In the genomic region with DNA sequence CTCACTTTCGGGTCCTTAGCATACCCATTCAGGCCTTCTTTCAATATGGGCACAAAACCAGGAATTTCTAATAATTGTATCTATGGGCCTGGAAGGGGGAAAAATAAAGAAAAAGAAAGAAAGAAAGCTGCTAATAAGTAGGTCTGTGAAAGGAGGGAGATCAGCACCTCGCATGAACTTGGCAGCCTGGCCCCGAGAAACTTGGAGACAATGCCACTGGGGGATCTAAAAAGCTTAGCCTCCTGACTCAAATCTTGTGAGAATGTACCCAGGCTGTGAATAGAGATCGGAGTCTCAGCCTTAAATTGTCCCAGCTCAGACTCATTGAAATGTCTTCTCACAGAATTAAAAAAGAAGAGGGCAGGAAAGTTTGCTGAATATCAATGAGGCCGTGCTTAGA, we compare ENCODE assay signal across 18 cellular contexts.
A peak's percentile ranks its signal among the peaks of the same experiment; 100 is the strongest.
DNase-seq lines count a peak whose midpoint lies in the region; ATAC-seq and TF ChIP-seq lines count a peak whose summit lies in the region.
"Had no signal": no experiment of that assay in that cellular context is flagged by ENCODE, and none has a peak within 500 bp of the region (broad histone marks: within the 10 kb centered on the region; RNA-seq: fewer than 3 reads in every experiment).

No MANE protein-coding gene starts in this region.

- H3K9ac ChIP-seq in neural progenitor cell (no peak overlapping the region), subcutaneous abdominal adipose tissue (ENCODE audit: low read length in 5 of 5) (no peak overlapping the region)

- no peak overlapping the region for H3K27ac ChIP-seq in neural progenitor cell
- H3K27ac ChIP-seq in subcutaneous abdominal adipose tissue (ENCODE audit: low read depth, low read length): peak overlapping the region; percentile 18
- H3K27ac ChIP-seq: C4-2B had no signal

- DNase-seq in anterior cingulate cortex (lab: John Stamatoyannopoulos, UW): peak in 36 of 58 donors; percentile 6 to 85 (median 34)
- peak; percentile 11 to 29 for DNase-seq in hippocampal formation (lab: John Stamatoyannopoulos, UW)
- no peak for DNase-seq in neural progenitor cell (ENCODE audit: low spot score)
- DNase-seq in NCI-H187 treated with DMSO at 0.1 percent for 48 hours (lab: John Stamatoyannopoulos, UW): no peak
- no peak for DNase-seq in NCI-H82 treated with DMSO at 0.1 percent for 48 hours (lab: John Stamatoyannopoulos, UW; ENCODE audit: unreplicated experiment)
- DNase-seq in activated CD8-positive, alpha-beta T cell treated with anti-CD3 and anti-CD28 coated beads, Interleukin-2, amount 10 ng/mL, durations not matched to agents 7 days and 5 days: no peak
- DNase-seq in mucosa of gallbladder (ENCODE audit: low spot score): no peak
- DNase-seq: ACHN; Caco-2; CD4-positive, alpha-beta T cell; DMS79; GDM1; H7; HFFc6 had no signal

- H3K4me1 ChIP-seq in neural progenitor cell: no peaks in the 10 kb centered on the region
- H3K4me1 ChIP-seq in subcutaneous abdominal adipose tissue (ENCODE audit: control insufficient read depth in 5 of 5, insufficient read depth in 5 of 5, low read length in 5 of 5): peaks cover 7 to 58% (median 25%) of the 10 kb centered on the region in 5 donors

- H3K27me3 Mint-ChIP-seq in neural progenitor cell (ENCODE audit: insufficient read depth, low read depth): peaks cover 10% of the 10 kb centered on the region
- no peaks in the 10 kb centered on the region for H3K27me3 Mint-ChIP-seq in activated CD8-positive, alpha-beta T cell treated with anti-CD3 and anti-CD28 coated beads, Interleukin-2, amount 10 ng/mL, durations not matched to agents 7 days and 5 days (ENCODE audit: low read depth)

- no peaks in the 10 kb centered on the region for H3K79me2 ChIP-seq in neural progenitor cell (ENCODE audit: low read depth)

- POLR2A ChIA-PET in activated CD8-positive, alpha-beta T cell treated with anti-CD3 and anti-CD28 coated beads, Interleukin-2, amount 10 ng/mL, durations not matched to agents 7 days and 5 days (lab: Charles Lee): no interaction called here

- no peak overlapping the region for H3K4me3 Mint-ChIP-seq in neural progenitor cell
- no peak overlapping the region for H3K4me3 Mint-ChIP-seq in activated CD8-positive, alpha-beta T cell treated with anti-CD3 and anti-CD28 coated beads, Interleukin-2, amount 10 ng/mL, durations not matched to agents 7 days and 5 days
- H3K4me3 Mint-ChIP-seq: CD4-positive, alpha-beta T cell; GM23338; HFFc6 had no signal

- H3K4me3 ChIP-seq in neural progenitor cell (no peak overlapping the region), subcutaneous abdominal adipose tissue (ENCODE audit: low read depth in 1 of 5, low read length in 5 of 5) (no peak overlapping the region)
- H3K4me3 ChIP-seq: GM23338 had no signal

- no peak for TF ChIP-seq CTCF in neural progenitor cell (IDR thresholded peaks at IDR 0.05)

- no peaks in the 10 kb centered on the region for H3K36me3 Mint-ChIP-seq in neural progenitor cell
- H3K36me3 Mint-ChIP-seq in activated CD8-positive, alpha-beta T cell treated with anti-CD3 and anti-CD28 coated beads, Interleukin-2, amount 10 ng/mL, durations not matched to agents 7 days and 5 days (ENCODE audit: low read depth): no peaks in the 10 kb centered on the region

- CTCF ChIA-PET in activated CD8-positive, alpha-beta T cell treated with anti-CD3 and anti-CD28 coated beads, Interleukin-2, amount 10 ng/mL, durations not matched to agents 7 days and 5 days (lab: Charles Lee): no interaction called here

- H3F3A ChIP-seq in neural progenitor cell (ENCODE audit: low read depth): no peaks in the 10 kb centered on the region

- H2AFZ ChIP-seq in neural progenitor cell (replicated peaks): no peak overlapping the region
- H2AFZ ChIP-seq: GM23338 had no signal

- no peak overlapping the region for H3K4me2 ChIP-seq in neural progenitor cell
- H3K4me2 ChIP-seq: GM23338 had no signal

- no peaks in the 10 kb centered on the region for H3K9me3 Mint-ChIP-seq in neural progenitor cell
- H3K9me3 Mint-ChIP-seq in activated CD8-positive, alpha-beta T cell treated with anti-CD3 and anti-CD28 coated beads, Interleukin-2, amount 10 ng/mL, durations not matched to agents 7 days and 5 days (ENCODE audit: insufficient read depth): no peaks in the 10 kb centered on the region
- H3K9me3 Mint-ChIP-seq: CD4-positive, alpha-beta T cell; GM23338; HFFc6 had no signal

- peak overlapping the region; percentile 47 for H3K27ac Mint-ChIP-seq in neural progenitor cell
- no peak overlapping the region for H3K27ac Mint-ChIP-seq in activated CD8-positive, alpha-beta T cell treated with anti-CD3 and anti-CD28 coated beads, Interleukin-2, amount 10 ng/mL, durations not matched to agents 7 days and 5 days
- H3K27ac Mint-ChIP-seq: CD4-positive, alpha-beta T cell; GM23338; HFFc6 had no signal

- H3K36me3 ChIP-seq in neural progenitor cell (no peaks in the 10 kb centered on the region), subcutaneous abdominal adipose tissue (ENCODE audit: control insufficient read depth in 5 of 5, insufficient read depth in 5 of 5, low read length in 5 of 5) (no peaks in the 10 kb centered on the region)

- no peaks in the 10 kb centered on the region for H4K20me1 ChIP-seq in neural progenitor cell (ENCODE audit: low read depth)

- no peaks in the 10 kb centered on the region for H3K27me3 ChIP-seq in neural progenitor cell
- no peaks in the 10 kb centered on the region for H3K27me3 ChIP-seq in subcutaneous abdominal adipose tissue (ENCODE audit: control insufficient read depth in 5 of 5, insufficient read depth in 4 of 5, low read length in 5 of 5)

- peaks cover 19% of the 10 kb centered on the region for H3K4me1 Mint-ChIP-seq in neural progenitor cell
- H3K4me1 Mint-ChIP-seq in activated CD8-positive, alpha-beta T cell treated with anti-CD3 and anti-CD28 coated beads, Interleukin-2, amount 10 ng/mL, durations not matched to agents 7 days and 5 days (ENCODE audit: low read depth): no peaks in the 10 kb centered on the region

- no peak for ATAC-seq in activated CD8-positive, alpha-beta T cell treated with anti-CD3 and anti-CD28 coated beads, Interleukin-2, amount 10 ng/mL, durations not matched to agents 7 days and 5 days
- ATAC-seq: GM23338, HCT116 had no signal

- no peaks in the 10 kb centered on the region for H3K9me3 ChIP-seq in neural progenitor cell (ENCODE audit: low read depth)
- no peaks in the 10 kb centered on the region for H3K9me3 ChIP-seq in subcutaneous abdominal adipose tissue (ENCODE audit: control insufficient read depth in 5 of 5, low read length in 5 of 5)
- H3K9me3 ChIP-seq: Caco-2 had no signal

Comparison
In these comparisons a context has a peak if more than half of its experiments do, and no peak if none do; other contexts are left out.
1. DNase-seq: peak in anterior cingulate cortex (36 of 58) and hippocampal formation (2 of 2); none in neural progenitor cell (single experiment), NCI-H187 treated with DMSO at 0.1 percent for 48 hours (single experiment), NCI-H82 treated with DMSO at 0.1 percent for 48 hours (single experiment), activated CD8-positive, alpha-beta T cell treated with anti-CD3 and anti-CD28 coated beads, Interleukin-2, amount 10 ng/mL, durations not matched to agents 7 days and 5 days (single experiment) and mucosa of gallbladder (single experiment).